Comparison of ENCODE assay signal across 7 cellular contexts in genomic region chr1:226938903-226939438, GRCh38. TPM values are rescaled to one million over a fixed set of nuclear protein-coding genes. Genes with fewer than 3 reads are reported as not detected.
DNase-seq lines count a peak whose midpoint lies in the region; ATAC-seq, FAIRE-seq and TF ChIP-seq lines count a peak whose summit lies in the region.

No MANE protein-coding gene starts in this region.

- peaks cover 6% of the 10 kb centered on the region for H3K27me3 Mint-ChIP-seq in astrocyte (ENCODE audit: low read depth, unreplicated experiment)

- no peak for FAIRE-seq in astrocyte (lab: Jason Lieb, UNC)

- peak overlapping the region; percentile 82 for H3K9ac ChIP-seq in astrocyte (ENCODE audit: low read length)

- H3K4me2 ChIP-seq in astrocyte (ENCODE audit: low read length) = peak overlapping the region; percentile 85

- peak overlapping the region; percentile 70 for H3K4me3 ChIP-seq in astrocyte (ENCODE audit: insufficient read depth, low read depth, low read length)
- peak overlapping the region; percentile 60 for H3K4me3 ChIP-seq in kidney epithelial cell (ENCODE audit: low read depth, low read length)

- no peaks in the 10 kb centered on the region for H3K79me2 ChIP-seq in astrocyte (ENCODE audit: insufficient read depth, low read length)

- ATAC-seq in HG03378 (IDR thresholded peaks at IDR 0.05; ENCODE audit: unreplicated experiment) = no peak

- DNase-seq in GF-D8 (lab: John Stamatoyannopoulos, UW) = peak; percentile 61
- peak; percentile 26 for DNase-seq in LoVo (ENCODE audit: low spot score)
- peak; percentile 32 for DNase-seq in astrocyte (ENCODE audit: low read depth)
- DNase-seq in kidney epithelial cell (ENCODE audit: low read depth) = no peak
- no peak for DNase-seq in substantia nigra (lab: John Stamatoyannopoulos, UW)
- DNase-seq in amniotic stem cell (lab: John Stamatoyannopoulos, UW) = no peak

- no peak overlapping the region for H3K27ac Mint-ChIP-seq in astrocyte (ENCODE audit: unreplicated experiment)

- no peaks in the 10 kb centered on the region for H3K9me3 ChIP-seq in astrocyte (ENCODE audit: insufficient read depth, low read depth, low read length)

- peaks cover 2% of the 10 kb centered on the region for H3K27me3 ChIP-seq in astrocyte (ENCODE audit: insufficient read depth, low read length)
- H3K27me3 ChIP-seq in kidney epithelial cell (ENCODE audit: control insufficient read depth, insufficient read depth, low read length) = no peaks in the 10 kb centered on the region

- H2AFZ ChIP-seq in astrocyte (ENCODE audit: low read depth, low read length) = peak overlapping the region; percentile 70

- H3K36me3 ChIP-seq in astrocyte (ENCODE audit: insufficient read depth, low read length) (no peaks in the 10 kb centered on the region), kidney epithelial cell (ENCODE audit: control insufficient read depth, insufficient read depth, low read length) (no peaks in the 10 kb centered on the region)

- peaks cover 4% of the 10 kb centered on the region for H3K9me3 Mint-ChIP-seq in astrocyte (ENCODE audit: unreplicated experiment)

- H3K4me1 Mint-ChIP-seq in astrocyte (ENCODE audit: low read depth, unreplicated experiment) = peaks cover 5% of the 10 kb centered on the region

- H3K27ac ChIP-seq in astrocyte (ENCODE audit: low read depth, low read length) = peak overlapping the region; percentile 77
- H3K27ac ChIP-seq in substantia nigra (ENCODE audit: low read depth, low read length, poor library complexity, severe bottlenecking) = peak overlapping the region; percentile 98

- H4K20me1 ChIP-seq in astrocyte (ENCODE audit: insufficient read depth, low read length) = no peaks in the 10 kb centered on the region

- TF ChIP-seq CTCF in astrocyte (IDR thresholded peaks at IDR 0.05; ENCODE audit: insufficient read depth, low read depth, low read length) = no peak
- TF ChIP-seq CTCF in kidney epithelial cell (IDR thresholded peaks at IDR 0.05; ENCODE audit: insufficient read depth, low read length, poor library complexity, severe bottlenecking) = no peak

- peaks cover 2% of the 10 kb centered on the region for H3K36me3 Mint-ChIP-seq in astrocyte (ENCODE audit: low read depth, unreplicated experiment)

- peaks cover 11% of the 10 kb centered on the region for H3K4me1 ChIP-seq in astrocyte (ENCODE audit: insufficient read depth, low read length)

- peak overlapping the region; percentile 80 for H3K4me3 Mint-ChIP-seq in astrocyte (ENCODE audit: unreplicated experiment)

RNA-seq across cellular contexts. Expression of gene COQ8A, which starts 1.1 kb away (rescaled TPM):
- total RNA-seq in astrocyte = 8.2 and 8.4 TPM in 2 replicates
- total RNA-seq in kidney epithelial cell = 11.8 and 13.8 TPM in 2 replicates

Comparison
In these comparisons a context has a peak if more than half of its experiments do, and no peak if none do; other contexts are left out.
1. DNase-seq: peak in GF-D8 (single experiment), LoVo (single experiment) and astrocyte (single experiment); none in kidney epithelial cell (single experiment), substantia nigra (0 of 49) and amniotic stem cell (single experiment).